8 cellular contexts compared by ENCODE assay signal in genomic region chr2:85353876-85354285, GRCh38. TPM values are rescaled to one million over a fixed set of nuclear protein-coding genes. Genes with fewer than 3 reads are reported as not detected.
A peak's percentile ranks its signal among the peaks of the same experiment; 100 is the strongest.
DNase-seq lines count a peak whose midpoint lies in the region; ATAC-seq, FAIRE-seq and TF ChIP-seq lines count a peak whose summit lies in the region.

No MANE protein-coding gene starts in this region.

- POLR2A ChIA-PET in PC-9 (lab: Charles Lee; ENCODE audit: unreplicated experiment), result interaction anchor here (0.5 to 0.7 kb wide), 5 partner anchors 11 to 452 kb away, joined by 3 to 21 read pairs (median 3); partner anchors contain the start of gene C2orf68

- no peaks in the 10 kb centered on the region for H3K9me2 ChIP-seq in PC-9 (ENCODE audit: insufficient read depth)

- H3K4me3 Mint-ChIP-seq in H9, result peak overlapping the region; percentile 91 to 99

- H3K27ac ChIP-seq in H9 (ENCODE audit: insufficient read length, low read depth, low read length), result no peak overlapping the region
- H3K27ac ChIP-seq in PC-9, result peak overlapping the region; percentile 62

- TF ChIP-seq CTCF in H9 (conservative IDR thresholded peaks at IDR 0.05) (no peak), PC-9 (conservative IDR thresholded peaks at IDR 0.05) (no peak), bronchial epithelial cell (IDR thresholded peaks at IDR 0.05; ENCODE audit: insufficient read depth, low read length, severe bottlenecking) (no peak)

- H2AFZ ChIP-seq in H9 (ENCODE audit: low read length) (no peak overlapping the region), PC-9 (peak overlapping the region; percentile 78)

- H3K4me1 Mint-ChIP-seq in H9, result peaks cover 5 to 12% of the 10 kb centered on the region in 2 experiments; a peak in 3 of 4 replicates

- no peak overlapping the region for H4K5ac ChIP-seq in H9 (ENCODE audit: insufficient read length, low read depth, low read length)

- CTCF ChIA-PET in PC-9 (lab: Charles Lee), result interaction anchor here (0.8 kb wide), 1 partner anchor 195 kb away, joined by 3 read pairs; no protein-coding TSS in a partner anchor

- no peak overlapping the region for H3K18ac ChIP-seq in H9 (ENCODE audit: insufficient read length, low read depth, low read length)

- H4K20me1 ChIP-seq in H9 (ENCODE audit: control insufficient read depth, insufficient read depth, insufficient read length) (no peaks in the 10 kb centered on the region), PC-9 (ENCODE audit: insufficient read depth) (0 out of 2 replicates have a peak, but pooled peaks cover 6% of the 10 kb centered on the region)

- no peak overlapping the region for H2BK5ac ChIP-seq in H9 (ENCODE audit: insufficient read length, low read length)

- H3K79me1 ChIP-seq in H9 (ENCODE audit: insufficient read depth, low read depth, low read length, poor library complexity, severe bottlenecking), result no peaks in the 10 kb centered on the region

- H3K9ac ChIP-seq in H9 (ENCODE audit: extremely low read depth, insufficient read length, low read length), result peak overlapping the region; percentile 5

- TSS peak; percentile 71 for BruUV-seq in PC-9 (replicated peaks; lab: Mats Ljungman, UMichigan)

- no peak overlapping the region for H2AK5ac ChIP-seq in H9 (ENCODE audit: insufficient read length, low read length)

- H3K4me3 ChIP-seq in PC-9, result peak overlapping the region; percentile 87
- peak overlapping the region; percentile 65 for H3K4me3 ChIP-seq in bronchial epithelial cell (ENCODE audit: low read depth, low read length)

- peaks cover 12% of the 10 kb centered on the region for H3K23me2 ChIP-seq in H9 (ENCODE audit: insufficient read length, low read depth, low read length, poor library complexity, severe bottlenecking)

- H3K27ac Mint-ChIP-seq in H9, result no peak overlapping the region

- H3K14ac ChIP-seq in H9 (ENCODE audit: insufficient read depth, low read length), result no peak overlapping the region

- no peak for ATAC-seq in GM21367 (IDR thresholded peaks at IDR 0.05; ENCODE audit: unreplicated experiment)

- H3K36me3 ChIP-seq in PC-9 (ENCODE audit: low read depth) (peaks cover 12% of the 10 kb centered on the region), bronchial epithelial cell (ENCODE audit: control insufficient read depth, insufficient read depth, low read length) (peaks cover 17% of the 10 kb centered on the region)

- no peak overlapping the region for H3K23ac ChIP-seq in H9 (ENCODE audit: insufficient read length, low read depth, low read length)

- no peaks in the 10 kb centered on the region for H3F3A ChIP-seq in PC-9 (ENCODE audit: insufficient read depth, low read depth)

- H3K4me1 ChIP-seq in H9 (ENCODE audit: insufficient read depth, low read length) (no peaks in the 10 kb centered on the region), PC-9 (replicated peaks; ENCODE audit: insufficient read depth) (peaks cover 16% of the 10 kb centered on the region)

- H3T11ph ChIP-seq in H9 (ENCODE audit: low read length), result no peak overlapping the region

- H3K27me3 ChIP-seq in H9 (ENCODE audit: insufficient read depth, low read length) (no peaks in the 10 kb centered on the region), PC-9 (ENCODE audit: insufficient read depth, low read depth) (no peaks in the 10 kb centered on the region), bronchial epithelial cell (ENCODE audit: control insufficient read depth, insufficient read depth, low read length) (no peaks in the 10 kb centered on the region)

- H3K79me2 ChIP-seq in H9 (ENCODE audit: insufficient read depth, low read length) (no peaks in the 10 kb centered on the region), PC-9 (ENCODE audit: low read depth) (peaks cover 44% of the 10 kb centered on the region)

- peaks cover 12 to 31% (median 21%) of the 10 kb centered on the region in 3 experiments; a peak in 6 of 7 replicates for H3K36me3 Mint-ChIP-seq in H9 (ENCODE audit: insufficient read depth in 1 of 3, low read depth in 3 of 3)

- peak overlapping the region; percentile 89 for H3K4me2 ChIP-seq in H9 (ENCODE audit: insufficient read depth, insufficient read length, low read length)
- peak overlapping the region; percentile 93 for H3K4me2 ChIP-seq in PC-9

- H4K91ac ChIP-seq in H9 (ENCODE audit: insufficient read length, low read depth, low read length), result no peak overlapping the region

- H3K4ac ChIP-seq in H9 (ENCODE audit: low read depth, low read length), result no peak overlapping the region

- intact Hi-C loops in PC-9 (cut with micrococcal nuclease; ENCODE audit: unreplicated experiment), result loop anchor here (2.0 to 5.0 kb wide), 3 partner anchors 25 to 447 kb away; partner anchors contain the start of genes CAPG and TMSB10

- no peak overlapping the region for H2BK20ac ChIP-seq in H9 (ENCODE audit: low read depth, low read length, poor library complexity, severe bottlenecking)

- H2BK15ac ChIP-seq in H9 (ENCODE audit: low read depth, low read length), result no peak overlapping the region

- H3K9me3 ChIP-seq in H9 (ENCODE audit: control insufficient read depth, low read depth, low read length), result no peaks in the 10 kb centered on the region
- no peaks in the 10 kb centered on the region; the same call in 1 of the 2 replicates for H3K9me3 ChIP-seq in PC-9 (ENCODE audit: insufficient read depth, low read depth)

- DNase-seq in D341Med (ENCODE audit: low spot score) (peak; percentile 38), H9 (no peak), PC-9 (peak; percentile 34 to 59), bronchial epithelial cell (ENCODE audit: low read depth) (peak; percentile 37), kidney tubule cell (ENCODE audit: low spot score) (peak; percentile 40), NOMO-1 treated with dmso at 0.1 percent for 144 hours (lab: John Stamatoyannopoulos, UW; ENCODE audit: unreplicated experiment) (no peak)
- DNase-seq in stimulated activated CD8-positive, alpha-beta memory T cell treated with anti-CD3 and anti-CD28 coated beads, Interleukin-4, amount 100 ng/mL, for 48 hours, result peak; percentile 39

- no peak overlapping the region for H4K8ac ChIP-seq in H9 (replicated peaks; ENCODE audit: insufficient read length, low read depth, low read length)

- no peak for FAIRE-seq in bronchial epithelial cell (lab: Jason Lieb, UNC)

- H3K56ac ChIP-seq in H9 (ENCODE audit: insufficient read length, low read depth, low read length), result no peak overlapping the region

- no CpG with 5 or more reads among the region's 16 CpGs for WGBS in H9 (ENCODE audit: extremely low coverage, insufficient read length, low lambda C conversion rate)

- H2BK12ac ChIP-seq in H9 (ENCODE audit: insufficient read length, low read depth, low read length), result no peak overlapping the region

- no peaks in the 10 kb centered on the region for H3K9me3 Mint-ChIP-seq in H9

- H2BK120ac ChIP-seq in H9 (ENCODE audit: low read depth, low read length, poor library complexity, severe bottlenecking), result no peak overlapping the region

- H3K27me3 Mint-ChIP-seq in H9 (ENCODE audit: low read depth), result no peaks in the 10 kb centered on the region

RNA-seq across cellular contexts. Expression of gene RETSAT, which starts 0.4 kb away (rescaled TPM):
- total RNA-seq in H9 (2021) (14.7 and 16.7 TPM in 2 replicates), PC-9 (2021) (52.1 and 57.8 TPM in 2 replicates), bronchial epithelial cell (79.2 and 95.4 TPM in 2 replicates)

RNA-seq across cellular contexts. Expression of gene ELMOD3, which starts 0.7 kb away (rescaled TPM):
- total RNA-seq in H9 (2021) (7.4 and 7.6 TPM in 2 replicates), PC-9 (2021) (16.4 and 18.1 TPM in 2 replicates), bronchial epithelial cell (13.2 and 15.1 TPM in 2 replicates)

RNA-seq across cellular contexts. Expression of gene TGOLN2, which starts 26.1 kb away (rescaled TPM):
- 47.7 and 47.8 TPM in 2 replicates for total RNA-seq in H9 (2021)
- total RNA-seq in PC-9 (2021), result 86.1 and 87.2 TPM in 2 replicates
- 34.5 and 41.3 TPM in 2 replicates for total RNA-seq in bronchial epithelial cell

RNA-seq across cellular contexts. Expression of gene CAPG, which starts 56.3 kb away (rescaled TPM):
- total RNA-seq in H9 (2021) (72.8 and 78.8 TPM in 2 replicates), PC-9 (2021) (417 and 428 TPM in 2 replicates), bronchial epithelial cell (701 and 871 TPM in 2 replicates)

Comparison
In these comparisons a context has a peak if more than half of its experiments do, and no peak if none do; other contexts are left out.
1. DNase-seq: peak in D341Med (single experiment), PC-9 (2 of 2), bronchial epithelial cell (single experiment), kidney tubule cell (single experiment) and stimulated activated CD8-positive, alpha-beta memory T cell treated with anti-CD3 and anti-CD28 coated beads, Interleukin-4, amount 100 ng/mL, for 48 hours (single experiment); none in H9 (single experiment) and NOMO-1 treated with dmso at 0.1 percent for 144 hours (single experiment).